In genomic region chr16:5505093-5505887, GRCh38 we compare ENCODE assay signal across 27 cellular contexts.
"Had no signal": no experiment of that assay in that cellular context is flagged by ENCODE, and none has a peak within 500 bp of the region (broad histone marks: within the 10 kb centered on the region; RNA-seq: fewer than 3 reads in every experiment).

No MANE protein-coding gene starts in this region.

- ATAC-seq: activated CD4-positive, CD25-positive, alpha-beta regulatory T cell treated with anti-CD3 and anti-CD28 coated beads, Interleukin-2, amount 50 U/mL, for 24 hours; activated CD8-positive, alpha-beta memory T cell treated with anti-CD3 and anti-CD28 coated beads, Interleukin-2, amount 10 ng/mL, durations not matched to agents 7 days and 5 days; Panc1; Right ventricle myocardium inferior had no signal

- H3K36me3 Mint-ChIP-seq: activated CD8-positive, alpha-beta memory T cell treated with anti-CD3 and anti-CD28 coated beads, Interleukin-2, amount 10 ng/mL, durations not matched to agents 7 days and 5 days; activated naive CD4-positive, alpha-beta T cell treated with anti-CD3 and anti-CD28 coated beads, Interleukin-2, amount 50 U/mL, for 24 hours had no signal

- H3K27ac Mint-ChIP-seq: activated CD8-positive, alpha-beta memory T cell treated with anti-CD3 and anti-CD28 coated beads, Interleukin-2, amount 10 ng/mL, durations not matched to agents 7 days and 5 days; activated naive CD4-positive, alpha-beta T cell treated with anti-CD3 and anti-CD28 coated beads, Interleukin-2, amount 50 U/mL, for 24 hours; activated T-cell treated with anti-CD3 and anti-CD28 coated beads, Interleukin-2, amount 50 U/mL, for 24 hours; activated T-helper 1 cell treated with anti-CD3 and anti-CD28 coated beads, Interleukin-12 subunit alpha, Interleukin-12 subunit beta, Interleukin-2, Interleukin-4 antibody, amounts not matched to agents 30 ng/mL and 10 ng/mL and 1 ng/mL, durations not matched to agents 14 hours and 24 hours and 36 hours; T-helper 1 cell treated with Interleukin-12 subunit alpha and Interleukin-12 subunit beta and Interleukin-4 antibody, amounts not matched to agents 30 μg/mL and 1 μg/mL, for 36 hours had no signal

- H3K4me3 ChIP-seq: coronary artery had no signal

- H3K27me3 Mint-ChIP-seq: activated CD8-positive, alpha-beta memory T cell treated with anti-CD3 and anti-CD28 coated beads, Interleukin-2, amount 10 ng/mL, durations not matched to agents 7 days and 5 days; activated T-cell treated with anti-CD3 and anti-CD28 coated beads, Interleukin-2, amount 50 U/mL, for 24 hours had no signal

- H3K27ac ChIP-seq: coronary artery had no signal

- H3K4me3 Mint-ChIP-seq: activated CD8-positive, alpha-beta memory T cell treated with anti-CD3 and anti-CD28 coated beads, Interleukin-2, amount 10 ng/mL, durations not matched to agents 7 days and 5 days; activated naive CD4-positive, alpha-beta T cell treated with anti-CD3 and anti-CD28 coated beads, Interleukin-2, amount 50 U/mL, for 24 hours; activated T-cell treated with anti-CD3 and anti-CD28 coated beads, Interleukin-2, amount 50 U/mL, for 24 hours; activated T-helper 1 cell treated with anti-CD3 and anti-CD28 coated beads, Interleukin-12 subunit alpha, Interleukin-12 subunit beta, Interleukin-2, Interleukin-4 antibody, amounts not matched to agents 30 ng/mL and 10 ng/mL and 1 ng/mL, durations not matched to agents 14 hours and 24 hours and 36 hours; T-helper 1 cell treated with Interleukin-12 subunit alpha and Interleukin-12 subunit beta and Interleukin-4 antibody, amounts not matched to agents 30 μg/mL and 1 μg/mL, for 36 hours had no signal

- H3K9me3 Mint-ChIP-seq: activated naive CD4-positive, alpha-beta T cell treated with anti-CD3 and anti-CD28 coated beads, Interleukin-2, amount 50 U/mL, for 24 hours; activated T-helper 1 cell treated with anti-CD3 and anti-CD28 coated beads, Interleukin-12 subunit alpha, Interleukin-12 subunit beta, Interleukin-2, Interleukin-4 antibody, amounts not matched to agents 30 ng/mL and 10 ng/mL and 1 ng/mL, durations not matched to agents 14 hours and 24 hours and 36 hours; T-helper 1 cell treated with Interleukin-12 subunit alpha and Interleukin-12 subunit beta and Interleukin-4 antibody, amounts not matched to agents 30 μg/mL and 1 μg/mL, for 36 hours had no signal

- H3K4me1 Mint-ChIP-seq: activated CD8-positive, alpha-beta memory T cell treated with anti-CD3 and anti-CD28 coated beads, Interleukin-2, amount 10 ng/mL, durations not matched to agents 7 days and 5 days; activated naive CD4-positive, alpha-beta T cell treated with anti-CD3 and anti-CD28 coated beads, Interleukin-2, amount 50 U/mL, for 24 hours had no signal

- DNase-seq: activated CD4-positive, alpha-beta T cell treated with anti-CD3 and anti-CD28 coated beads for 48 hours; activated CD4-positive, alpha-beta T cell treated with anti-CD3 and anti-CD28 coated beads, Interleukin-2, amount 50 U/mL, for 48 hours; activated CD8-positive, alpha-beta memory T cell treated with anti-CD3 and anti-CD28 coated beads, Interleukin-2, amount 10 ng/mL, durations not matched to agents 7 days and 5 days; activated effector memory CD4-positive, alpha-beta T cell treated with Interleukin-2 at 50 U/mL for 16 hours; activated naive CD4-positive, alpha-beta T cell; activated T-cell treated with anti-CD3 and anti-CD28 coated beads, Interleukin-2, amount 50 U/mL, for 24 hours; aorta; central memory CD4-positive, alpha-beta T cell; MV-4-11; NCI-H1092 treated with DMSO at 0.1 percent for 48 hours; NCI-H1417 treated with DMSO at 0.1 percent for 48 hours; NCI-H1694; NCI-H2029; NCI-H2107; NCI-H2171 treated with DMSO at 0.1 percent for 48 hours; NCI-H510A treated with DMSO at 0.1 percent for 48 hours; NCI-H69; NK-92 treated with Interleukin-12 subunit alpha and Interleukin-12 subunit beta, amount 100 ng/mL, for 24 hours; OCI-M1; RPMI8226 had no signal
